In the genomic region with DNA sequence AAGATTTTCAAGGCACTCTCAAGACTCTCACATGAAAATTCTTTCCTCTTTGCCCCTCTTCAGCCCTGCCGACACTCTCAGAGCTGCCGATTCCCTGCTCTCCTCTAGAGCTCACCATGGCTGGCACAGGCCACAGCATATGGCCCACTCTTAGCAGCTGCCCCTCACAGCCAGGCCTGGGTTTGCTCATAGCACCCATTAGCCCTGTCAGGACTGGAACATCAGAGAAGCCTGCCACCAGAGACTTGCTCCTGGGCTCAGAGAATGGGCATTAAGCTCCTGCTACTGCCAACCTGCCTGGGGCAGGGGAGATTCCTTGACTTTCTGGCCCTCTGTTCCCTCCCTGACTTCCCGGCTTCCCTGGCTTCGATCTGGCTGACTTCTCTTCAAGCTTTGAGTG, we compare ENCODE assay signal across 19 cellular contexts.
A peak's percentile ranks its signal among the peaks of the same experiment; 100 is the strongest.
DNase-seq lines count a peak whose midpoint lies in the region; ATAC-seq and TF ChIP-seq lines count a peak whose summit lies in the region.
"Had no signal": no experiment of that assay in that cellular context is flagged by ENCODE, and none has a peak within 500 bp of the region (broad histone marks: within the 10 kb centered on the region; RNA-seq: fewer than 3 reads in every experiment).

No MANE protein-coding gene starts in this region.

- H4K20me1 ChIP-seq in SK-N-SH (ENCODE audit: insufficient read depth): no peaks in the 10 kb centered on the region

- H3K4me1 ChIP-seq in BE2C (peaks cover 4% of the 10 kb centered on the region), SK-N-SH (ENCODE audit: control insufficient read depth in 1 of 2, insufficient read depth in 2 of 2, low read depth in 1 of 2, low read length in 1 of 2) (peaks cover 0 to 69% of the 10 kb centered on the region in 2 experiments; a peak in 2 of 4 replicates)
- H3K4me1 ChIP-seq: A549, Caco-2 had no signal

- H3K4me1 Mint-ChIP-seq in chondrocyte (ENCODE audit: low read depth) (no peaks in the 10 kb centered on the region), nephron (peaks cover 41% of the 10 kb centered on the region)

- H3K9me3 Mint-ChIP-seq in chondrocyte (ENCODE audit: low read depth) (no peaks in the 10 kb centered on the region), nephron (no peaks in the 10 kb centered on the region)
- H3K9me3 Mint-ChIP-seq: CD4-positive, alpha-beta T cell; CD8-positive, alpha-beta T cell had no signal

- peak overlapping the region in 1 of 2 experiments; percentile 82; a peak in 2 of 4 replicates for H3K27ac ChIP-seq in SK-N-SH (ENCODE audit: low read depth in 2 of 2, low read length in 1 of 2)
- H3K27ac ChIP-seq: 22Rv1; A549; BLaER1 treated with 17β-estradiol and CSF1 and Interleukin-3, amounts not matched to agents 10 nM and 100 nM; C4-2B had no signal

- DNase-seq in BE2C (peak; percentile 41), SK-N-SH (peak; percentile 62), chondrocyte (ENCODE audit: low spot score) (peak; percentile 75), EL (no peak), T1000 (lab: John Stamatoyannopoulos, UW) (no peak), left colon (no peak)
- DNase-seq: Caco-2; Calu3; CD4-positive, alpha-beta T cell; CD8-positive, alpha-beta T cell; DMS79 treated with DMSO at 0.1 percent for 48 hours; GDM1 had no signal

- H3K9me2 ChIP-seq in SK-N-SH: no peaks in the 10 kb centered on the region

- 0 out of 2 replicates have a peak, but pooled peaks have one; percentile 31 for TF ChIP-seq RAD21 in SK-N-SH (IDR thresholded peaks at IDR 0.05; ENCODE audit: low read length)

- intact Hi-C loops in left colon (cut with DNase I, micrococcal nuclease): loop anchor here in 1 of 2 donors (10.0 kb wide), 1 partner anchor 1316 kb away; no protein-coding TSS in a partner anchor

- no peak for ATAC-seq in GM21381 (IDR thresholded peaks at IDR 0.05; ENCODE audit: unreplicated experiment)
- no peak for ATAC-seq in left colon
- ATAC-seq: A549; CD8-positive, alpha-beta T cell; GM12878 had no signal

- H3F3A ChIP-seq in SK-N-SH (replicated peaks; ENCODE audit: insufficient read depth): no peaks in the 10 kb centered on the region

- no peak for TF ChIP-seq CTCF in BE2C (IDR thresholded peaks at IDR 0.05; ENCODE audit: low read depth, low read length)
- no peak for TF ChIP-seq CTCF in SK-N-SH (IDR thresholded peaks at IDR 0.05)
- TF ChIP-seq CTCF in chondrocyte (IDR thresholded peaks at IDR 0.05): no peak
- no peak for TF ChIP-seq CTCF in nephron (IDR thresholded peaks at IDR 0.05; ENCODE audit: unreplicated experiment in 3 of 3)

- no peak overlapping the region for H2AFZ ChIP-seq in SK-N-SH (ENCODE audit: low read depth)

- H3K9me3 ChIP-seq in BE2C (no peaks in the 10 kb centered on the region), SK-N-SH (no peaks in the 10 kb centered on the region)
- H3K9me3 ChIP-seq: A549; BLaER1 treated with 17β-estradiol and CSF1 and Interleukin-3, amounts not matched to agents 10 nM and 100 nM; Caco-2 had no signal

- CTCF ChIA-PET in SK-N-SH (lab: Yijun Ruan, JAX): interaction anchor here (0.6 to 4.3 kb wide), 4 partner anchors 20 to 1054 kb away, joined by 3 to 18 read pairs (median 3); partner anchors contain the start of gene LRFN2

- no peaks in the 10 kb centered on the region for H3K36me3 Mint-ChIP-seq in chondrocyte (ENCODE audit: low read depth)
- H3K36me3 Mint-ChIP-seq in nephron (ENCODE audit: low read depth): no peaks in the 10 kb centered on the region
- H3K36me3 Mint-ChIP-seq: CD8-positive, alpha-beta T cell had no signal

- H3K4me3 ChIP-seq in BE2C (ENCODE audit: low read depth, low read length) (no peak overlapping the region), SK-N-SH (ENCODE audit: low read depth in 2 of 2, low read length in 1 of 2) (no peak overlapping the region)
- H3K4me3 ChIP-seq: A549; BLaER1 treated with 17β-estradiol and CSF1 and Interleukin-3, amounts not matched to agents 10 nM and 100 nM; GM12878 had no signal

- POLR2A ChIA-PET in SK-N-SH (lab: Yijun Ruan, JAX): interaction anchor here (0.5 to 1.4 kb wide), 7 partner anchors 12 to 178 kb away, joined by 3 to 6 read pairs (median 4); no protein-coding TSS in a partner anchor

- TF ChIP-seq EP300 in SK-N-SH (IDR thresholded peaks at IDR 0.05; ENCODE audit: borderline replicate concordance in 1 of 2, low read depth in 1 of 2, low read length in 1 of 2): peak in 1 of 2 experiments; percentile 83; a peak in 2 of 4 replicates

- H3K27ac Mint-ChIP-seq in chondrocyte (ENCODE audit: unreplicated experiment) (no peak overlapping the region), nephron (peak overlapping the region in 2 of 3 experiments; percentile 17 to 50)
- H3K27ac Mint-ChIP-seq: CD4-positive, alpha-beta T cell; CD8-positive, alpha-beta T cell had no signal

- WGBS in SK-N-SH (ENCODE audit: low lambda C conversion rate): 36% methylated on average over 4 of the region's 4 CpGs

- H3K4me3 Mint-ChIP-seq in chondrocyte (ENCODE audit: unreplicated experiment) (no peak overlapping the region), nephron (no peak overlapping the region)
- H3K4me3 Mint-ChIP-seq: CD4-positive, alpha-beta T cell; CD8-positive, alpha-beta T cell had no signal

- no peaks in the 10 kb centered on the region for H3K27me3 ChIP-seq in BE2C
- H3K27me3 ChIP-seq in SK-N-SH (ENCODE audit: insufficient read depth): no peaks in the 10 kb centered on the region
- H3K27me3 ChIP-seq: BLaER1 treated with 17β-estradiol and CSF1 and Interleukin-3, amounts not matched to agents 10 nM and 100 nM had no signal

- H3K36me3 ChIP-seq in BE2C: no peaks in the 10 kb centered on the region
- H3K36me3 ChIP-seq in SK-N-SH (replicated peaks in 1 of 2; ENCODE audit: control insufficient read depth in 1 of 2, insufficient read depth in 2 of 2, low read length in 1 of 2): no peaks in the 10 kb centered on the region
- H3K36me3 ChIP-seq: BLaER1 treated with 17β-estradiol and CSF1 and Interleukin-3, amounts not matched to agents 10 nM and 100 nM had no signal

- H3K27me3 Mint-ChIP-seq in chondrocyte (ENCODE audit: low read depth): peaks cover 58% of the 10 kb centered on the region
- peaks cover 29% of the 10 kb centered on the region for H3K27me3 Mint-ChIP-seq in nephron (ENCODE audit: low read depth)
- H3K27me3 Mint-ChIP-seq: CD4-positive, alpha-beta T cell had no signal

- no peak overlapping the region for H3K9ac ChIP-seq in SK-N-SH
- H3K9ac ChIP-seq: BLaER1 treated with 17β-estradiol and CSF1 and Interleukin-3, amounts not matched to agents 10 nM and 100 nM had no signal

- no peak overlapping the region for H3K4me2 ChIP-seq in SK-N-SH
- H3K4me2 ChIP-seq: A549; BLaER1 treated with 17β-estradiol and CSF1 and Interleukin-3, amounts not matched to agents 10 nM and 100 nM had no signal

- H3K79me2 ChIP-seq in SK-N-SH (ENCODE audit: insufficient read depth): no peaks in the 10 kb centered on the region

TF ChIP-seq in SK-N-SH, 30 proteins besides CTCF, POLR2A, EP300 and RAD21:
- TF ChIP-seq MAX (IDR thresholded peaks at IDR 0.05; ENCODE audit: low read depth) (no peak), CHD2 (IDR thresholded peaks at IDR 0.05; ENCODE audit: low read length, partially characterized antibody) (peak; percentile 51), YY1 (IDR thresholded peaks at IDR 0.05; ENCODE audit: low read depth) (no peak), TCF12 (IDR thresholded peaks at IDR 0.05) (no peak), TAF1 (IDR thresholded peaks at IDR 0.05; ENCODE audit: borderline replicate concordance, low read depth, low read length) (no peak), RFX5 (IDR thresholded peaks at IDR 0.05; ENCODE audit: low read length) (no peak), JUND (IDR thresholded peaks at IDR 0.05) (no peak), FOXJ3 (CRISPR knock-in tag; IDR thresholded peaks at IDR 0.05) (0 out of 2 replicates have a peak, but pooled peaks have one; percentile 32), RXRA (IDR thresholded peaks at IDR 0.05; ENCODE audit: borderline replicate concordance, low read depth) (no peak), RCOR1 (IDR thresholded peaks at IDR 0.05; ENCODE audit: low read length) (peak; percentile 77), MXI1 (IDR thresholded peaks at IDR 0.05; ENCODE audit: low read depth, low read length) (no peak), GATA2 (CRISPR knock-in tag; IDR thresholded peaks at IDR 0.05) (no peak; the same call in 1 of the 2 replicates)
- TF ChIP-seq, protein P1, sequence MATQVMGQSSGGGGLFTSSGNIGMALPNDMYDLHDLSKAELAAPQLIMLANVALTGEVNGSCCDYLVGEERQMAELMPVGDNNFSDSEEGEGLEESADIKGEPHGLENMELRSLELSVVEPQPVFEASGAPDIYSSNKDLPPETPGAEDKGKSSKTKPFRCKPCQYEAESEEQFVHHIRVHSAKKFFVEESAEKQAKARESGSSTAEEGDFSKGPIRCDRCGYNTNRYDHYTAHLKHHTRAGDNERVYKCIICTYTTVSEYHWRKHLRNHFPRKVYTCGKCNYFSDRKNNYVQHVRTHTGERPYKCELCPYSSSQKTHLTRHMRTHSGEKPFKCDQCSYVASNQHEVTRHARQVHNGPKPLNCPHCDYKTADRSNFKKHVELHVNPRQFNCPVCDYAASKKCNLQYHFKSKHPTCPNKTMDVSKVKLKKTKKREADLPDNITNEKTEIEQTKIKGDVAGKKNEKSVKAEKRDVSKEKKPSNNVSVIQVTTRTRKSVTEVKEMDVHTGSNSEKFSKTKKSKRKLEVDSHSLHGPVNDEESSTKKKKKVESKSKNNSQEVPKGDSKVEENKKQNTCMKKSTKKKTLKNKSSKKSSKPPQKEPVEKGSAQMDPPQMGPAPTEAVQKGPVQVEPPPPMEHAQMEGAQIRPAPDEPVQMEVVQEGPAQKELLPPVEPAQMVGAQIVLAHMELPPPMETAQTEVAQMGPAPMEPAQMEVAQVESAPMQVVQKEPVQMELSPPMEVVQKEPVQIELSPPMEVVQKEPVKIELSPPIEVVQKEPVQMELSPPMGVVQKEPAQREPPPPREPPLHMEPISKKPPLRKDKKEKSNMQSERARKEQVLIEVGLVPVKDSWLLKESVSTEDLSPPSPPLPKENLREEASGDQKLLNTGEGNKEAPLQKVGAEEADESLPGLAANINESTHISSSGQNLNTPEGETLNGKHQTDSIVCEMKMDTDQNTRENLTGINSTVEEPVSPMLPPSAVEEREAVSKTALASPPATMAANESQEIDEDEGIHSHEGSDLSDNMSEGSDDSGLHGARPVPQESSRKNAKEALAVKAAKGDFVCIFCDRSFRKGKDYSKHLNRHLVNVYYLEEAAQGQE (IDR thresholded peaks at IDR 0.05; ENCODE audit: low read depth, low read length): no peak
TF ChIP-seq in SK-N-SH: peak in this region for 3.

Comparison
In these comparisons a context has a peak if more than half of its experiments do, and no peak if none do; other contexts are left out.
1. DNase-seq: peak in BE2C (single experiment), SK-N-SH (single experiment) and chondrocyte (single experiment); none in EL (single experiment), T1000 (single experiment) and left colon (0 of 2).